Comparison of ENCODE assay signal across 6 cellular contexts in genomic region chr1:173770330-173770729, GRCh38. TPM values are rescaled to one million over a fixed set of nuclear protein-coding genes. Genes with fewer than 3 reads are reported as not detected.
DNase-seq lines count a peak whose midpoint lies in the region; ATAC-seq lines count a peak whose summit lies in the region.
"Not testable (repeated sequence)": the region's sequence is repeated elsewhere in the genome, so short reads cannot be mapped to it uniquely, and the experiment has no call there.

No MANE protein-coding gene starts in this region.

- peak overlapping the region in 1 of 7 donors; percentile 10 for H3K4me3 Mint-ChIP-seq in CD8-positive, alpha-beta memory T cell
- H3K4me3 Mint-ChIP-seq in activated CD4-positive, alpha-beta T cell treated with anti-CD3 and anti-CD28 coated beads for 36 hours; activated T-cell treated with anti-CD3 and anti-CD28 coated beads, Interleukin-2, amount 50 U/mL, for 24 hours; central memory CD8-positive, alpha-beta T cell: not testable (repeated sequence)

- not testable (repeated sequence) for H3K27me3 ChIP-seq in CD8-positive, alpha-beta memory T cell (ENCODE audit: insufficient read depth, low read length, poor library complexity, severe bottlenecking)

- not testable (repeated sequence) for H3K27ac ChIP-seq in CD8-positive, alpha-beta memory T cell (ENCODE audit: low read depth, low read length)

- ATAC-seq in activated CD4-positive, alpha-beta T cell treated with anti-CD3 and anti-CD28 coated beads for 36 hours: peak; percentile 42
- ATAC-seq in central memory CD8-positive, alpha-beta T cell (replicated peaks; ENCODE audit: extremely low read depth, poor library complexity, severe bottlenecking): not testable (repeated sequence)

- peaks cover 4 to 58% (median 22%) of the 10 kb centered on the region in 3 donors for H3K36me3 Mint-ChIP-seq in CD8-positive, alpha-beta memory T cell
- H3K36me3 Mint-ChIP-seq in activated CD4-positive, alpha-beta T cell treated with anti-CD3 and anti-CD28 coated beads for 36 hours (ENCODE audit: low read depth): peaks cover 13% of the 10 kb centered on the region
- peaks cover 59% of the 10 kb centered on the region for H3K36me3 Mint-ChIP-seq in activated T-cell treated with anti-CD3 and anti-CD28 coated beads, Interleukin-2, amount 50 U/mL, for 24 hours (ENCODE audit: low read depth)
- peaks cover 20% of the 10 kb centered on the region for H3K36me3 Mint-ChIP-seq in central memory CD8-positive, alpha-beta T cell (ENCODE audit: insufficient read depth)

- intact Hi-C loops in activated CD4-positive, alpha-beta T cell treated with anti-CD3 and anti-CD28 coated beads for 36 hours (cut with DNase I, micrococcal nuclease): not testable (repeated sequence)

- not testable (repeated sequence) for H3K27me3 Mint-ChIP-seq in CD8-positive, alpha-beta memory T cell; activated CD4-positive, alpha-beta T cell treated with anti-CD3 and anti-CD28 coated beads for 36 hours; activated T-cell treated with anti-CD3 and anti-CD28 coated beads, Interleukin-2, amount 50 U/mL, for 24 hours; central memory CD8-positive, alpha-beta T cell

- H3K4me1 ChIP-seq in CD8-positive, alpha-beta memory T cell (ENCODE audit: insufficient read depth, low read length): not testable (repeated sequence)

- not testable (repeated sequence) for H3K9me3 Mint-ChIP-seq in CD8-positive, alpha-beta memory T cell; activated CD4-positive, alpha-beta T cell treated with anti-CD3 and anti-CD28 coated beads for 36 hours (ENCODE audit: low read depth); activated T-cell treated with anti-CD3 and anti-CD28 coated beads, Interleukin-2, amount 50 U/mL, for 24 hours; central memory CD8-positive, alpha-beta T cell

- H3K9me3 ChIP-seq in CD8-positive, alpha-beta memory T cell (ENCODE audit: low read length): not testable (repeated sequence)

- not testable (repeated sequence) for H3K36me3 ChIP-seq in CD8-positive, alpha-beta memory T cell (ENCODE audit: insufficient read depth, low read length)

- CTCF ChIA-PET in CD8-positive, alpha-beta memory T cell (lab: Charles Lee); activated CD4-positive, alpha-beta T cell treated with anti-CD3 and anti-CD28 coated beads for 36 hours (lab: Charles Lee): not testable (repeated sequence)

- peak overlapping the region; percentile 7 to 88 (median 55) for H3K27ac Mint-ChIP-seq in CD8-positive, alpha-beta memory T cell
- H3K27ac Mint-ChIP-seq in activated CD4-positive, alpha-beta T cell treated with anti-CD3 and anti-CD28 coated beads for 36 hours: peak overlapping the region; percentile 56
- peak overlapping the region; percentile 55 for H3K27ac Mint-ChIP-seq in activated T-cell treated with anti-CD3 and anti-CD28 coated beads, Interleukin-2, amount 50 U/mL, for 24 hours
- H3K27ac Mint-ChIP-seq in central memory CD8-positive, alpha-beta T cell (ENCODE audit: low read depth): peak overlapping the region; percentile 92

- peaks cover 11 to 40% (median 38%) of the 10 kb centered on the region in 3 donors for H3K4me1 Mint-ChIP-seq in CD8-positive, alpha-beta memory T cell
- peaks cover 11% of the 10 kb centered on the region for H3K4me1 Mint-ChIP-seq in activated CD4-positive, alpha-beta T cell treated with anti-CD3 and anti-CD28 coated beads for 36 hours
- peaks cover 25% of the 10 kb centered on the region for H3K4me1 Mint-ChIP-seq in activated T-cell treated with anti-CD3 and anti-CD28 coated beads, Interleukin-2, amount 50 U/mL, for 24 hours (ENCODE audit: low read depth)
- peaks cover 21% of the 10 kb centered on the region for H3K4me1 Mint-ChIP-seq in central memory CD8-positive, alpha-beta T cell

- not testable (repeated sequence) for DNase-seq in CD8-positive, alpha-beta memory T cell; activated T-cell treated with anti-CD3 and anti-CD28 coated beads, Interleukin-2, amount 50 U/mL, for 24 hours; central memory CD8-positive, alpha-beta T cell (ENCODE audit: low spot score in 2 of 2)
- peak; percentile 34 for DNase-seq in activated CD4-positive, alpha-beta T cell treated with anti-CD3 and anti-CD28 coated beads for 36 hours
- DNase-seq in activated naive CD4-positive, alpha-beta T cell treated with Interleukin-2 at 50 U/mL for 16 hours: peak; percentile 34
- peak; percentile 29 for DNase-seq in stimulated activated CD4-positive, alpha-beta T cell treated with anti-CD3 and anti-CD28 coated beads, Interleukin-15, amount 100 ng/mL, for 24 hours

- not testable (repeated sequence) for H3K4me3 ChIP-seq in CD8-positive, alpha-beta memory T cell (ENCODE audit: low read length)

- POLR2A ChIA-PET in CD8-positive, alpha-beta memory T cell (lab: Charles Lee); activated CD4-positive, alpha-beta T cell treated with anti-CD3 and anti-CD28 coated beads for 36 hours (lab: Charles Lee): not testable (repeated sequence)

RNA-seq across cellular contexts. Expression of gene DARS2, which starts 54.1 kb away (rescaled TPM):
- total RNA-seq in CD8-positive, alpha-beta memory T cell: 10 to 100 TPM; 39.4 to 42.5 TPM
- polyA plus RNA-seq in CD8-positive, alpha-beta memory T cell: 9.4 TPM
- total RNA-seq in activated CD4-positive, alpha-beta T cell treated with anti-CD3 and anti-CD28 coated beads for 36 hours: 10 to 100 TPM; 57.2 to 62.0 TPM

RNA-seq across cellular contexts. Expression of gene CENPL, which starts 54.4 kb away (rescaled TPM):
- 10 to 100 TPM; 24.9 to 27.4 TPM for total RNA-seq in CD8-positive, alpha-beta memory T cell
- polyA plus RNA-seq in CD8-positive, alpha-beta memory T cell: 6.2 TPM
- total RNA-seq in activated CD4-positive, alpha-beta T cell treated with anti-CD3 and anti-CD28 coated beads for 36 hours: 10 to 100 TPM; 26.1 to 27.2 TPM

RNA-seq across cellular contexts. Expression of gene KLHL20, which starts 55.5 kb away (rescaled TPM):
- total RNA-seq in CD8-positive, alpha-beta memory T cell: 10 to 100 TPM; 19.7 to 20.5 TPM
- polyA plus RNA-seq in CD8-positive, alpha-beta memory T cell: 25.7 TPM
- 10 to 100 TPM; 11.1 to 14.1 TPM for total RNA-seq in activated CD4-positive, alpha-beta T cell treated with anti-CD3 and anti-CD28 coated beads for 36 hours
